Comparison of ENCODE assay signal across 1 cellular context in genomic region chr11:72778535-72779494, GRCh38.
TF ChIP-seq lines count a peak whose summit lies in the region.

No MANE protein-coding gene starts in this region.

TF ChIP-seq in HepG2, 621 proteins besides CTCF, POLR2A, EP300 and RAD21 (continued from another document and continues in another):
- TF ChIP-seq ZNF512B (CRISPR knock-in tag; IDR thresholded peaks at IDR 0.05; ENCODE audit: borderline replicate concordance) (no peak), CREBL2 (CRISPR knock-in tag; IDR thresholded peaks at IDR 0.05; ENCODE audit: borderline replicate concordance) (no peak), ZNF414 (CRISPR knock-in tag; IDR thresholded peaks at IDR 0.05) (no peak), XRCC5 (optimal IDR thresholded peaks at IDR 0.05; ENCODE audit: low read length) (peak; percentile 48), POLR2AphosphoS2 (IDR thresholded peaks at IDR 0.05; ENCODE audit: low read depth, low read length) (no peak), TFE3 (CRISPR knock-in tag; IDR thresholded peaks at IDR 0.05) (no peak), STAT5B (CRISPR knock-in tag; IDR thresholded peaks at IDR 0.05) (no peak), ZNF83 (CRISPR knock-in tag; IDR thresholded peaks at IDR 0.05; ENCODE audit: borderline replicate concordance) (no peak), JDP2 (CRISPR knock-in tag; IDR thresholded peaks at IDR 0.05; ENCODE audit: borderline replicate concordance) (no peak), EHMT2 (IDR thresholded peaks at IDR 0.05; ENCODE audit: borderline replicate concordance, low read depth, low read length) (no peak), U2AF1 (optimal IDR thresholded peaks at IDR 0.05; ENCODE audit: low read depth, low read length) (peak; percentile 36), YEATS4 (CRISPR knock-in tag; IDR thresholded peaks at IDR 0.05; ENCODE audit: borderline replicate concordance) (no peak; the same call in 1 of the 2 replicates), RFX1 (IDR thresholded peaks at IDR 0.05) (no peak), ZFP36L2 (CRISPR knock-in tag; IDR thresholded peaks at IDR 0.05) (no peak), ZNF263 (CRISPR knock-in tag; IDR thresholded peaks at IDR 0.05) (peak; percentile 30; the same call in 1 of the 2 replicates), ZBTB4 (CRISPR knock-in tag; IDR thresholded peaks at IDR 0.05; ENCODE audit: borderline replicate concordance) (no peak), SALL1 (CRISPR knock-in tag; IDR thresholded peaks at IDR 0.05) (peak; percentile 27; the same call in 1 of the 2 replicates), HOMEZ (CRISPR knock-in tag; IDR thresholded peaks at IDR 0.05; ENCODE audit: low read depth) (no peak), RXRB (CRISPR knock-in tag; IDR thresholded peaks at IDR 0.05; ENCODE audit: borderline replicate concordance) (peak; percentile 55; the same call in 1 of the 2 replicates), ZNF253 (CRISPR knock-in tag; IDR thresholded peaks at IDR 0.05; ENCODE audit: borderline replicate concordance) (no peak), ZNF749 (CRISPR knock-in tag; IDR thresholded peaks at IDR 0.05; ENCODE audit: borderline replicate concordance) (no peak), SMARCE1 (IDR thresholded peaks at IDR 0.05; ENCODE audit: borderline replicate concordance) (no peak), ZMAT3 (CRISPR knock-in tag; conservative IDR thresholded peaks at IDR 0.05) (no peak; the same call in 1 of the 2 replicates), SMC3 (IDR thresholded peaks at IDR 0.05; ENCODE audit: low read length) (no peak), THYN1 (CRISPR knock-in tag; IDR thresholded peaks at IDR 0.05; ENCODE audit: borderline replicate concordance, low read depth) (no peak), NR2F6 (IDR thresholded peaks at IDR 0.05) (peak; percentile 55; the same call in 1 of the 2 replicates), NR2F6 (CRISPR knock-in tag; IDR thresholded peaks at IDR 0.05) (peak; percentile 54; the same call in 1 of the 2 replicates), DBP (CRISPR knock-in tag; IDR thresholded peaks at IDR 0.05; ENCODE audit: not compliant biosample characterization) (no peak), HIC2 (CRISPR knock-in tag; IDR thresholded peaks at IDR 0.05; ENCODE audit: low read depth) (peak; percentile 24; the same call in 1 of the 2 replicates), ARNTL (CRISPR knock-in tag; IDR thresholded peaks at IDR 0.05) (no peak; the same call in 1 of the 2 replicates), ZSCAN20 (CRISPR knock-in tag; IDR thresholded peaks at IDR 0.05; ENCODE audit: borderline replicate concordance) (no peak), TMF1 (CRISPR knock-in tag; IDR thresholded peaks at IDR 0.05; ENCODE audit: low read depth) (no peak), HDAC2 (CRISPR knock-in tag; IDR thresholded peaks at IDR 0.05) (no peak), AFF4 (CRISPR knock-in tag; IDR thresholded peaks at IDR 0.05) (no peak), NFIB (CRISPR knock-in tag; IDR thresholded peaks at IDR 0.05; ENCODE audit: borderline replicate concordance) (no peak), ZGPAT (CRISPR knock-in tag; IDR thresholded peaks at IDR 0.05) (peak; percentile 21; the same call in 1 of the 2 replicates), BRD4 (CRISPR knock-in tag; IDR thresholded peaks at IDR 0.05) (no peak), ZNF614 (CRISPR knock-in tag; IDR thresholded peaks at IDR 0.05; ENCODE audit: borderline replicate concordance) (0 out of 2 replicates have a peak, but pooled peaks have one; percentile 58), NFRKB (IDR thresholded peaks at IDR 0.05) (no peak), NFIC (IDR thresholded peaks at IDR 0.05; ENCODE audit: low read length) (no peak)
